In the genomic region with DNA sequence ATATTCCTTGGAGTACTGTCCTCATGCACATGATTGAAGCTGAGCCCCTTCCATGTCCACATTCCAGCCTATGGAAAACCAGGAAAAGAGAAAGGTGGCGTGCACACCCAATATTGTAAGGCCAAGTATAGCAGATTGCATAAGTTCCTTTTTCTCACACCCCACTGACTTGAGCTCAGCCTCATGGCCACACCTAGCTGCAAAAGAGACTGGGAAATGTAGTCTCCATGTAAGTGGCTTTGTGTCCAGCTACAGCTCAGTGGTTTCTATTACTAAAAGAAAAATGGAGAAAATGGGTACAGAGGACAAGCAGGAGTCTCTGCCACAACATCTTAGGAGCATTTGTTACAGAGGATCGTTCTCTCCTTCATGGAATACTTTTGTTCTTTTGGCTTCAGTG, we compare ENCODE assay signal across 15 cellular contexts.
"Had no signal": no experiment of that assay in that cellular context is flagged by ENCODE, and none has a peak within 500 bp of the region (broad histone marks: within the 10 kb centered on the region; RNA-seq: fewer than 3 reads in every experiment).

No MANE protein-coding gene starts in this region.

- H3K4me3 ChIP-seq: lower lobe of right lung had no signal

- H3K4me1 ChIP-seq: foreskin keratinocyte, lower lobe of right lung had no signal

- ATAC-seq: activated CD8-positive, alpha-beta T cell treated with anti-CD3 and anti-CD28 coated beads for 36 hours; left colon; WTC11 had no signal

- H3K36me3 ChIP-seq: lower lobe of right lung had no signal

- H3K27ac ChIP-seq: foreskin keratinocyte, lower lobe of right lung had no signal

- DNase-seq: activated CD4-positive, alpha-beta T cell treated with anti-CD3 and anti-CD28 coated beads for 48 hours; activated CD8-positive, alpha-beta T cell treated with anti-CD3 and anti-CD28 coated beads for 36 hours; activated naive CD4-positive, alpha-beta T cell treated with Interleukin-2 at 50 U/mL for 16 hours; activated naive CD8-positive, alpha-beta T cell treated with anti-CD3 and anti-CD28 coated beads, Interleukin-2, amount 10 ng/mL, durations not matched to agents 7 days and 5 days; activated T-cell treated with anti-CD3 and anti-CD28 coated beads, Interleukin-2, amount 50 U/mL, for 1 hour; amygdala; effector memory CD8-positive, alpha-beta T cell; foreskin keratinocyte; glutamatergic neuron; hippocampal formation; islet precursor cell; left colon; lower lobe of right lung; stimulated activated naive B cell treated with anti-CD40 and anti-IgM and Interleukin-4, amounts not matched to agents 10 μg/mL and 1 μg/mL and 100 μg/mL, for 72 hours had no signal

- H3K9me3 ChIP-seq: lower lobe of right lung had no signal
